ENCODE assay signal across 8 cellular contexts in genomic region chr12:113260127-113260526, GRCh38. TPM values are rescaled to one million over a fixed set of nuclear protein-coding genes. Genes with fewer than 3 reads are reported as not detected.
A peak's percentile ranks its signal among the peaks of the same experiment; 100 is the strongest.
DNase-seq lines count a peak whose midpoint lies in the region; ATAC-seq and TF ChIP-seq lines count a peak whose summit lies in the region.

No MANE protein-coding gene starts in this region.

- intact Hi-C loops in esophagus squamous epithelium (cut with DNase I) (no loop called here), psoas muscle (cut with DNase I) (loop anchor here in 1 of 2 donors (5.0 kb wide), 1 partner anchor 33 kb away; no protein-coding TSS in a partner anchor)

- H3K79me2 ChIP-seq in mesendoderm (ENCODE audit: control insufficient read depth, insufficient read depth, low read length), result no peaks in the 10 kb centered on the region

- H3K18ac ChIP-seq in mesendoderm (ENCODE audit: low read length), result no peak overlapping the region

- ATAC-seq in psoas muscle, result peak in 2 of 4 donors; percentile 23 to 49

- no peak overlapping the region for H4K8ac ChIP-seq in mesendoderm (ENCODE audit: low read depth, low read length)

- DNase-seq in D341Med (ENCODE audit: low spot score) (peak; percentile 22), NCI-H748 treated with DMSO at 0.1 percent for 48 hours (lab: John Stamatoyannopoulos, UW) (peak; percentile 55), esophagus squamous epithelium (lab: John Stamatoyannopoulos, UW) (no peak), psoas muscle (peak in 1 of 2 donors; percentile 41), NCI-H1436 treated with DMSO at 0.1 percent for 48 hours (lab: John Stamatoyannopoulos, UW) (no peak), KBM-7 (no peak), mesendoderm (no peak)
- DNase-seq in stimulated activated CD4-positive, alpha-beta T cell treated with anti-CD3 and anti-CD28 coated beads, Interleukin-1b, Interleukin-23, amount 100 ng/mL, for 48 hours, result no peak

- H3K9me3 ChIP-seq in esophagus squamous epithelium, result no peaks in the 10 kb centered on the region
- H3K9me3 ChIP-seq in psoas muscle, result no peaks in the 10 kb centered on the region

- no peak overlapping the region for H3K4me3 ChIP-seq in esophagus squamous epithelium
- H3K4me3 ChIP-seq in psoas muscle, result no peak overlapping the region
- H3K4me3 ChIP-seq in mesendoderm (ENCODE audit: low read length), result no peak overlapping the region

- no peaks in the 10 kb centered on the region for H3K79me1 ChIP-seq in mesendoderm (ENCODE audit: low read length)

- in situ Hi-C loops in KBM-7 (cut with MboI; ENCODE audit: low pct_unique_long_range_greater_than_20kb, low sequenced_read_pairs), result no loop called here

- no peak overlapping the region for H2BK5ac ChIP-seq in mesendoderm (ENCODE audit: low read length)

- H3K36me3 ChIP-seq in esophagus squamous epithelium (peaks cover 0 to 57% (median 0%) of the 10 kb centered on the region in 3 donors), psoas muscle (ENCODE audit: insufficient read depth in 1 of 2, low read depth in 1 of 2) (peaks cover 0 to 22% of the 10 kb centered on the region in 2 donors), mesendoderm (ENCODE audit: control insufficient read depth, insufficient read depth, low read length) (no peaks in the 10 kb centered on the region)

- TF ChIP-seq CTCF in esophagus squamous epithelium (IDR thresholded peaks at IDR 0.05) (no peak), psoas muscle (IDR thresholded peaks at IDR 0.05) (no peak)

- no peak for TF ChIP-seq POLR2A in esophagus squamous epithelium (IDR thresholded peaks at IDR 0.05)

- H3K56ac ChIP-seq in mesendoderm (ENCODE audit: low read length), result no peak overlapping the region

- H2BK15ac ChIP-seq in mesendoderm (replicated peaks; ENCODE audit: low read depth), result no peak overlapping the region

- no peak overlapping the region for H3K23ac ChIP-seq in mesendoderm (ENCODE audit: low read length)

- H2AK5ac ChIP-seq in mesendoderm (ENCODE audit: low read length), result no peak overlapping the region

- H4K5ac ChIP-seq in mesendoderm (ENCODE audit: low read length), result no peak overlapping the region

- H3K27me3 ChIP-seq in esophagus squamous epithelium (no peaks in the 10 kb centered on the region), psoas muscle (ENCODE audit: insufficient read depth in 3 of 3, low read length in 2 of 3) (no peaks in the 10 kb centered on the region), mesendoderm (ENCODE audit: insufficient read depth, low read length, poor library complexity) (no peaks in the 10 kb centered on the region)

- H3K9ac ChIP-seq in mesendoderm (ENCODE audit: low read length), result no peak overlapping the region

- no peak overlapping the region for H2BK120ac ChIP-seq in mesendoderm (ENCODE audit: low read depth, low read length)

- peak overlapping the region; percentile 27 to 81 (median 60) for H3K27ac ChIP-seq in esophagus squamous epithelium
- peak overlapping the region; percentile 75 for H3K27ac ChIP-seq in psoas muscle
- H3K27ac ChIP-seq in mesendoderm (ENCODE audit: low read depth, low read length), result no peak overlapping the region

- H3K4me1 ChIP-seq in esophagus squamous epithelium (peaks cover 9 to 60% (median 10%) of the 10 kb centered on the region in 3 donors), psoas muscle (peaks cover 46% of the 10 kb centered on the region), mesendoderm (ENCODE audit: control insufficient read depth, low read depth, low read length) (no peaks in the 10 kb centered on the region)

- no peak overlapping the region for H3K4ac ChIP-seq in mesendoderm (ENCODE audit: low read depth, low read length)

- no peak overlapping the region for H3K4me2 ChIP-seq in mesendoderm (ENCODE audit: low read length)

- WGBS in esophagus squamous epithelium, 2 donors, result 70 to 79% methylated on average over 3 of the region's 5 CpGs
- 20 to 30% (median 28%) methylated on average over 5 of the region's 5 CpGs for WGBS in psoas muscle, 3 donors
- WGBS in mesendoderm (ENCODE audit: extremely low coverage, insufficient coverage, low lambda C conversion rate), result no CpG with 5 or more reads among the region's 5 CpGs

RNA-seq across cellular contexts. Expression of gene TPCN1, which starts 38.9 kb away (rescaled TPM):
- 10 to 100 TPM; 15.5 to 48.8 (median 34.5) TPM for total RNA-seq in esophagus squamous epithelium
- 10 to 100 TPM; 24.9 to 36.2 (median 27.0) TPM for total RNA-seq in psoas muscle
- polyA plus RNA-seq in psoas muscle, result 10 to 100 TPM in 2 of 3 donors, 1 to 10 TPM in 1; 7.6 to 33.7 (median 18.2) TPM
- polyA plus RNA-seq in mesendoderm (2013, experiment 1 of 2), result 6.1 TPM
- polyA plus RNA-seq in mesendoderm (2013, experiment 2 of 2), result 7.0 TPM

Comparison
In these comparisons a context has a peak if more than half of its experiments do, and no peak if none do; other contexts are left out.
1. DNase-seq: peak in D341Med (single experiment) and NCI-H748 treated with DMSO at 0.1 percent for 48 hours (single experiment); none in esophagus squamous epithelium (single experiment), stimulated activated CD4-positive, alpha-beta T cell treated with anti-CD3 and anti-CD28 coated beads, Interleukin-1b, Interleukin-23, amount 100 ng/mL, for 48 hours (single experiment), NCI-H1436 treated with DMSO at 0.1 percent for 48 hours (single experiment), KBM-7 (single experiment) and mesendoderm (single experiment).